9 cellular contexts compared by ENCODE assay signal in genomic region chr17:81471804-81472456, GRCh38. TPM values are rescaled to one million over a fixed set of nuclear protein-coding genes. Genes with fewer than 3 reads are reported as not detected.
A peak's percentile ranks its signal among the peaks of the same experiment; 100 is the strongest.
DNase-seq lines count a peak whose midpoint lies in the region; ATAC-seq, FAIRE-seq and TF ChIP-seq lines count a peak whose summit lies in the region.
"Had no signal": no experiment of that assay in that cellular context is flagged by ENCODE, and none has a peak within 500 bp of the region (broad histone marks: within the 10 kb centered on the region; RNA-seq: fewer than 3 reads in every experiment).

No MANE protein-coding gene starts in this region.

- no peak overlapping the region for H3K27ac Mint-ChIP-seq in CD8-positive, alpha-beta T cell
- H3K27ac Mint-ChIP-seq: dendritic cell treated with granulocyte-macrophage colony-stimulating factor and Interleukin-4, amounts not matched to agents 40 ng/mL and 50 ng/mL, for 4 days had no signal

- H3K27ac ChIP-seq in CD8-positive, alpha-beta T cell (ENCODE audit: low read depth, low read length) = no peak overlapping the region
- H3K27ac ChIP-seq in lung (ENCODE audit: low read depth in 1 of 2, low read length in 1 of 2) (no peak overlapping the region), aorta (ENCODE audit: low read depth in 1 of 2, low read length in 2 of 2) (no peak overlapping the region), stomach (no peak overlapping the region)

- H4K20me1 ChIP-seq in Loucy (ENCODE audit: insufficient read depth, low read length, poor library complexity, severe bottlenecking) = no peaks in the 10 kb centered on the region

- no peaks in the 10 kb centered on the region for H3K4me1 ChIP-seq in CD8-positive, alpha-beta T cell (ENCODE audit: insufficient read depth, low read length)
- H3K4me1 ChIP-seq in Loucy (ENCODE audit: insufficient read depth, low read length, poor library complexity, severe bottlenecking) (peaks cover 13% of the 10 kb centered on the region), lung (ENCODE audit: control insufficient read depth in 2 of 2, insufficient read depth in 2 of 2, low read length in 2 of 2) (no peaks in the 10 kb centered on the region), aorta (ENCODE audit: control insufficient read depth in 1 of 2, insufficient read depth in 2 of 2, low read length in 2 of 2) (no peaks in the 10 kb centered on the region), stomach (peaks cover 0 to 12% (median 4%) of the 10 kb centered on the region in 4 donors)

- no peak for FAIRE-seq in bronchial epithelial cell (lab: Jason Lieb, UNC)

- H3K4me2 ChIP-seq in Loucy (ENCODE audit: low read depth, low read length, poor library complexity, severe bottlenecking) = peak overlapping the region; percentile 66

- intact Hi-C loops in CD8-positive, alpha-beta T cell (cut with DNase I, micrococcal nuclease) = no loop called here
- intact Hi-C loops in aorta (cut with DNase I) = no loop called here
- intact Hi-C loops in stomach (cut with DNase I; ENCODE audit: low total_unique reads) = no loop called here

- H3K36me3 ChIP-seq in CD8-positive, alpha-beta T cell (ENCODE audit: insufficient read depth, low read length) = no peaks in the 10 kb centered on the region
- H3K36me3 ChIP-seq in Loucy (ENCODE audit: insufficient read depth, low read length) = no peaks in the 10 kb centered on the region; the same call in 1 of the 2 replicates
- H3K36me3 ChIP-seq in bronchial epithelial cell (ENCODE audit: control insufficient read depth, insufficient read depth, low read length) = no peaks in the 10 kb centered on the region
- no peaks in the 10 kb centered on the region for H3K36me3 ChIP-seq in lung (ENCODE audit: control insufficient read depth in 2 of 2, insufficient read depth in 2 of 2, low read length in 2 of 2)
- no peaks in the 10 kb centered on the region for H3K36me3 ChIP-seq in aorta (ENCODE audit: control insufficient read depth in 1 of 2, insufficient read depth in 2 of 2, low read length in 1 of 2)
- no peaks in the 10 kb centered on the region for H3K36me3 ChIP-seq in stomach

- H3K27me3 Mint-ChIP-seq in CD8-positive, alpha-beta T cell (ENCODE audit: low read depth) = no peaks in the 10 kb centered on the region

- TF ChIP-seq CTCF in CD8-positive, alpha-beta T cell (IDR thresholded peaks at IDR 0.05) = no peak
- TF ChIP-seq CTCF in Loucy (conservative IDR thresholded peaks at IDR 0.05; ENCODE audit: low read length) (peak; percentile 85), bronchial epithelial cell (IDR thresholded peaks at IDR 0.05; ENCODE audit: insufficient read depth, low read length, severe bottlenecking) (peak; percentile 3), lung (IDR thresholded peaks at IDR 0.05; ENCODE audit: control extremely low read depth, extremely low read depth) (no peak), stomach (IDR thresholded peaks at IDR 0.05) (no peak)

- ATAC-seq in CD8-positive, alpha-beta T cell = peak; percentile 38
- ATAC-seq in lung (ENCODE audit: insufficient read depth, low FRiP score) (no peak), aorta (ENCODE audit: low FRiP score) (peak; percentile 46), HG02870 (IDR thresholded peaks at IDR 0.05; ENCODE audit: unreplicated experiment) (no peak)

- H3K9me3 ChIP-seq in CD8-positive, alpha-beta T cell (ENCODE audit: low read length) = no peaks in the 10 kb centered on the region
- H3K9me3 ChIP-seq in Loucy (ENCODE audit: insufficient read depth, low read depth, low read length) (no peaks in the 10 kb centered on the region), lung (ENCODE audit: control insufficient read depth in 2 of 2, insufficient read depth in 1 of 2, low read length in 1 of 2) (no peaks in the 10 kb centered on the region), aorta (ENCODE audit: control insufficient read depth, low read length) (no peaks in the 10 kb centered on the region), stomach (no peaks in the 10 kb centered on the region)

- no peak overlapping the region for H3K4me3 ChIP-seq in CD8-positive, alpha-beta T cell (ENCODE audit: low read depth, low read length)
- H3K4me3 ChIP-seq in Loucy (ENCODE audit: low read length, poor library complexity, severe bottlenecking) (peak overlapping the region; percentile 70), bronchial epithelial cell (ENCODE audit: low read depth, low read length) (no peak overlapping the region), lung (no peak overlapping the region), aorta (ENCODE audit: low read length in 2 of 2) (no peak overlapping the region), stomach (no peak overlapping the region)

- H2AFZ ChIP-seq in Loucy (ENCODE audit: low read length) = peak overlapping the region; percentile 64; the same call in 1 of the 2 replicates

- no peak for DNase-seq in CD8-positive, alpha-beta T cell
- DNase-seq in bronchial epithelial cell (ENCODE audit: low read depth) (no peak), lung (ENCODE audit: low spot score) (peak; percentile 62), aorta (peak in 1 of 2 donors; percentile 71), stomach (no peak), NCI-H187 (lab: John Stamatoyannopoulos, UW) (no peak)

- TF ChIP-seq POLR2A in stomach (IDR thresholded peaks at IDR 0.05) = no peak

- peaks cover 3% of the 10 kb centered on the region; the same call in 1 of the 2 replicates for H3K79me2 ChIP-seq in Loucy (ENCODE audit: insufficient read depth, low read length)

- no peaks in the 10 kb centered on the region for H3K4me1 Mint-ChIP-seq in CD8-positive, alpha-beta T cell (ENCODE audit: low read depth)

- peak overlapping the region; percentile 76 for H3K9ac ChIP-seq in Loucy (ENCODE audit: low read depth, low read length, poor library complexity, severe bottlenecking)

- no peaks in the 10 kb centered on the region for H3K27me3 ChIP-seq in CD8-positive, alpha-beta T cell (ENCODE audit: insufficient read depth, low read length)
- no peaks in the 10 kb centered on the region for H3K27me3 ChIP-seq in Loucy (ENCODE audit: insufficient read depth, low read length, poor library complexity, severe bottlenecking)
- peaks cover 2% of the 10 kb centered on the region for H3K27me3 ChIP-seq in bronchial epithelial cell (ENCODE audit: control insufficient read depth, insufficient read depth, low read length)
- no peaks in the 10 kb centered on the region for H3K27me3 ChIP-seq in lung (ENCODE audit: control insufficient read depth, insufficient read depth)
- no peaks in the 10 kb centered on the region for H3K27me3 ChIP-seq in aorta (ENCODE audit: control insufficient read depth in 1 of 2, insufficient read depth in 2 of 2, low read length in 1 of 2)
- H3K27me3 ChIP-seq in stomach = no peaks in the 10 kb centered on the region

- no peaks in the 10 kb centered on the region for H3K9me2 ChIP-seq in Loucy (replicated peaks; ENCODE audit: low read depth, low read length)

- H3K4me3 Mint-ChIP-seq in CD8-positive, alpha-beta T cell = no peak overlapping the region
- H3K4me3 Mint-ChIP-seq: dendritic cell treated with granulocyte-macrophage colony-stimulating factor and Interleukin-4, amounts not matched to agents 40 ng/mL and 50 ng/mL, for 4 days had no signal

- POLR2A ChIA-PET in CD8-positive, alpha-beta T cell (lab: Charles Lee) = no interaction called here

- WGBS in lung, 2 donors = 85 to 86% methylated on average over 30 of the region's 30 CpGs
- 83 to 85% methylated on average over 26 to 30 of the region's 30 CpGs for WGBS in aorta, 2 donors
- WGBS in stomach, 5 donors = 84 to 95% (median 92%) methylated on average over 25 to 30 of the region's 30 CpGs

- TF ChIP-seq EP300 in stomach (IDR thresholded peaks at IDR 0.05) = no peak

- no peaks in the 10 kb centered on the region for H3K9me3 Mint-ChIP-seq in CD8-positive, alpha-beta T cell
- H3K9me3 Mint-ChIP-seq: dendritic cell treated with granulocyte-macrophage colony-stimulating factor and Interleukin-4, amounts not matched to agents 40 ng/mL and 50 ng/mL, for 4 days had no signal

- H3F3A ChIP-seq in Loucy (ENCODE audit: low read depth) = no peaks in the 10 kb centered on the region

- H3K36me3 Mint-ChIP-seq in CD8-positive, alpha-beta T cell = no peaks in the 10 kb centered on the region

- CTCF ChIA-PET in CD8-positive, alpha-beta T cell (lab: Charles Lee) = no interaction called here

RNA-seq across cellular contexts. Expression of gene ACTG1, which starts 40.7 kb away (rescaled TPM):
- 1,000 to 10,000 TPM; 1,370 to 1,375 TPM for total RNA-seq in CD8-positive, alpha-beta T cell
- total RNA-seq in bronchial epithelial cell = 2,981 and 3,623 TPM in 2 replicates
- 1,000 to 10,000 TPM; 3,059 to 3,066 TPM for total RNA-seq in lung
- 1,000 to 10,000 TPM; 1,461 to 4,301 TPM for polyA plus RNA-seq in lung
- total RNA-seq in aorta = 1,000 to 10,000 TPM; 2,309 to 2,547 TPM
- polyA plus RNA-seq in aorta = 1,000 to 10,000 TPM; 1,438 to 2,310 TPM
- 1,000 to 10,000 TPM in 4 of 5 donors, 100 to 1,000 TPM in 1; 978 to 2,952 (median 1,777) TPM for total RNA-seq in stomach
- polyA plus RNA-seq in stomach = 1,000 to 10,000 TPM; 1,866 to 2,457 (median 2,070) TPM

RNA-seq across cellular contexts. Expression of gene FSCN2, which starts 56.2 kb away (rescaled TPM):
- under 1 TPM; 0.36 to 0.38 TPM for total RNA-seq in CD8-positive, alpha-beta T cell
- total RNA-seq in bronchial epithelial cell = 1.2 and 1.3 TPM in 2 replicates
- total RNA-seq in lung = 1 to 10 TPM; 2.1 to 3.9 TPM
- polyA plus RNA-seq in lung = 1 to 10 TPM in 1 of 2 donors, under 1 TPM in 1; 0.46 to 1.8 TPM
- 1 to 10 TPM; 3.0 to 3.1 TPM for total RNA-seq in aorta
- 1 to 10 TPM; 1.0 to 1.3 TPM for polyA plus RNA-seq in aorta
- total RNA-seq in stomach = 10 to 100 TPM in 1 of 5 donors, 1 to 10 TPM in 3, not detected in 1; 2.8 to 21.7 (median 6.2) TPM
- polyA plus RNA-seq in stomach = 1 to 10 TPM in 2 of 3 donors, under 1 TPM in 1; 0.90 to 2.7 (median 2.1) TPM

Comparison
In these comparisons a context has a peak if more than half of its experiments do, and no peak if none do; other contexts are left out.
1. ATAC-seq: peak in CD8-positive, alpha-beta T cell (single experiment) and aorta (single experiment); none in lung (single experiment) and HG02870 (single experiment).
2. CTCF ChIP-seq: peak in Loucy (single experiment) and bronchial epithelial cell (single experiment); none in CD8-positive, alpha-beta T cell (single experiment), lung (single experiment) and stomach (0 of 7).